ENCODE assay signal across 29 cellular contexts in genomic region chr6:84077645-84078044, GRCh38.
"Had no signal": no experiment of that assay in that cellular context is flagged by ENCODE, and none has a peak within 500 bp of the region (broad histone marks: within the 10 kb centered on the region; RNA-seq: fewer than 3 reads in every experiment).

No MANE protein-coding gene starts in this region.

- H3K27me3 Mint-ChIP-seq: type B pancreatic cell had no signal

- ATAC-seq: stimulated activated memory B cell treated with anti-CD40 and anti-IgM and Interleukin-4, amounts not matched to agents 10 μg/mL and 1 μg/mL and 100 μg/mL, for 72 hours; stimulated activated naive B cell treated with anti-CD40 and anti-IgM and Interleukin-4, amounts not matched to agents 10 μg/mL and 1 μg/mL and 100 μg/mL, for 72 hours; stimulated activated naive CD8-positive, alpha-beta T cell treated with anti-CD3 and anti-CD28 coated beads, Interleukin-15, amount 100 ng/mL, for 72 hours; stimulated activated naive CD8-positive, alpha-beta T cell treated with anti-CD3 and anti-CD28 coated beads, Interleukin-15, Interleukin-2, amounts not matched to agents 100 U/mL and 50 U/mL, for 24 hours; upper lobe of right lung had no signal

- H3K36me3 Mint-ChIP-seq: stimulated activated effector memory CD8-positive, alpha-beta T cell treated with anti-CD3 and anti-CD28 coated beads, Interleukin-12 subunit alpha, Interleukin-12 subunit beta, amount 100 ng/mL, for 72 hours; stimulated activated memory B cell treated with anti-CD40 and anti-IgM and Interleukin-4, amounts not matched to agents 10 μg/mL and 1 μg/mL and 100 μg/mL, for 72 hours; stimulated activated naive B cell treated with anti-CD40 and anti-IgM and Interleukin-4, amounts not matched to agents 10 μg/mL and 1 μg/mL and 100 μg/mL, for 72 hours; type B pancreatic cell had no signal

- H3K4me3 ChIP-seq: stomach, suprapubic skin, testis, thoracic aorta, thyroid gland, tibial artery, tibial nerve, transverse colon, upper lobe of left lung, upper lobe of right lung, uterus, vagina had no signal

- H3K27ac ChIP-seq: stomach, suprapubic skin, testis, thyroid gland, tibial nerve, transverse colon, upper lobe of left lung, upper lobe of right lung, uterus, vagina had no signal

- FAIRE-seq: urothelium cell line had no signal

- DNase-seq: stimulated activated CD4-positive, alpha-beta T cell treated with anti-CD3 and anti-CD28 coated beads, Interleukin-2, amount 100 ng/mL, for 48 hours; stimulated activated CD4-positive, alpha-beta T cell treated with anti-CD3 and anti-CD28 coated beads, Interleukin-4, amount 100 ng/mL, for 1 hour; stimulated activated CD4-positive, alpha-beta T cell treated with anti-CD3 and anti-CD28 coated beads, Interleukin-4, amount 100 ng/mL, for 24 hours; stimulated activated CD4-positive, alpha-beta T cell treated with anti-CD3 and anti-CD28 coated beads, Interleukin-4, amount 100 ng/mL, for 4 hours; stimulated activated CD8-positive, alpha-beta memory T cell treated with anti-CD3 and anti-CD28 coated beads, Interleukin-4, amount 100 ng/mL, for 48 hours; stimulated activated naive B cell treated with anti-CD40 and anti-IgM and Interleukin-4, amounts not matched to agents 10 μg/mL and 1 μg/mL and 100 μg/mL, for 72 hours; stimulated activated naive CD4-positive, alpha-beta T cell; stimulated activated naive CD4-positive, alpha-beta T cell treated with Interleukin-2 at 50 U/mL for 16 hours; stimulated activated naive CD8-positive, alpha-beta T cell treated with anti-CD3 and anti-CD28 coated beads, Interleukin-15, amount 100 ng/mL, for 72 hours; stimulated activated naive CD8-positive, alpha-beta T cell treated with anti-CD3 and anti-CD28 coated beads, Interleukin-15, Interleukin-2, amounts not matched to agents 100 U/mL and 50 U/mL, for 24 hours; stomach; substantia nigra; testis; thyroid gland; tibial artery; transverse colon; trophoblast cell; upper lobe of left lung; upper lobe of right lung; uterus had no signal

- H3K27ac Mint-ChIP-seq: stimulated activated effector memory CD8-positive, alpha-beta T cell treated with anti-CD3 and anti-CD28 coated beads, Interleukin-12 subunit alpha, Interleukin-12 subunit beta, amount 100 ng/mL, for 72 hours; stimulated activated memory B cell treated with anti-CD40 and anti-IgM and Interleukin-4, amounts not matched to agents 10 μg/mL and 1 μg/mL and 100 μg/mL, for 72 hours; stimulated activated naive B cell treated with anti-CD40 and anti-IgM and Interleukin-4, amounts not matched to agents 10 μg/mL and 1 μg/mL and 100 μg/mL, for 72 hours; stimulated activated naive CD8-positive, alpha-beta T cell treated with anti-CD3 and anti-CD28 coated beads, Interleukin-15, amount 100 ng/mL, for 72 hours; stimulated activated naive CD8-positive, alpha-beta T cell treated with anti-CD3 and anti-CD28 coated beads, Interleukin-15, Interleukin-2, amounts not matched to agents 100 ng/mL and 50 ng/mL, for 24 hours; type B pancreatic cell had no signal

- H3K4me1 Mint-ChIP-seq: stimulated activated effector memory CD8-positive, alpha-beta T cell treated with anti-CD3 and anti-CD28 coated beads, Interleukin-12 subunit alpha, Interleukin-12 subunit beta, amount 100 ng/mL, for 72 hours; stimulated activated memory B cell treated with anti-CD40 and anti-IgM and Interleukin-4, amounts not matched to agents 10 μg/mL and 1 μg/mL and 100 μg/mL, for 72 hours; stimulated activated naive B cell treated with anti-CD40 and anti-IgM and Interleukin-4, amounts not matched to agents 10 μg/mL and 1 μg/mL and 100 μg/mL, for 72 hours; stimulated activated naive CD8-positive, alpha-beta T cell treated with anti-CD3 and anti-CD28 coated beads, Interleukin-15, amount 100 ng/mL, for 72 hours had no signal

- H3K4me1 ChIP-seq: stomach, suprapubic skin, testis, thyroid gland, tibial nerve, transverse colon, upper lobe of left lung, upper lobe of right lung, uterus, vagina had no signal

- H3K9me3 ChIP-seq: stomach, suprapubic skin, testis, thoracic aorta, thyroid gland, tibial artery, tibial nerve, transverse colon, upper lobe of left lung, upper lobe of right lung, uterus, vagina had no signal

- H3K27me3 ChIP-seq: stomach, suprapubic skin, testis, thyroid gland, tibial artery, transverse colon, upper lobe of left lung, upper lobe of right lung, uterus, vagina had no signal

- H3K36me3 ChIP-seq: stomach, suprapubic skin, thoracic aorta, thyroid gland, tibial nerve, transverse colon, upper lobe of left lung, upper lobe of right lung, uterus, vagina had no signal

- H3K9me3 Mint-ChIP-seq: stimulated activated effector memory CD8-positive, alpha-beta T cell treated with anti-CD3 and anti-CD28 coated beads, Interleukin-12 subunit alpha, Interleukin-12 subunit beta, amount 100 ng/mL, for 72 hours; stimulated activated memory B cell treated with anti-CD40 and anti-IgM and Interleukin-4, amounts not matched to agents 10 μg/mL and 1 μg/mL and 100 μg/mL, for 72 hours; stimulated activated naive CD8-positive, alpha-beta T cell treated with anti-CD3 and anti-CD28 coated beads, Interleukin-15, Interleukin-2, amounts not matched to agents 100 ng/mL and 50 ng/mL, for 24 hours had no signal

- H3K4me3 Mint-ChIP-seq: stimulated activated effector memory CD8-positive, alpha-beta T cell treated with anti-CD3 and anti-CD28 coated beads, Interleukin-12 subunit alpha, Interleukin-12 subunit beta, amount 100 ng/mL, for 72 hours; stimulated activated memory B cell treated with anti-CD40 and anti-IgM and Interleukin-4, amounts not matched to agents 10 μg/mL and 1 μg/mL and 100 μg/mL, for 72 hours; stimulated activated naive B cell treated with anti-CD40 and anti-IgM and Interleukin-4, amounts not matched to agents 10 μg/mL and 1 μg/mL and 100 μg/mL, for 72 hours; stimulated activated naive CD8-positive, alpha-beta T cell treated with anti-CD3 and anti-CD28 coated beads, Interleukin-15, amount 100 ng/mL, for 72 hours; stimulated activated naive CD8-positive, alpha-beta T cell treated with anti-CD3 and anti-CD28 coated beads, Interleukin-15, Interleukin-2, amounts not matched to agents 100 ng/mL and 50 ng/mL, for 24 hours; type B pancreatic cell had no signal
